Comparison of ENCODE assay signal across 25 cellular contexts in the genomic region with DNA sequence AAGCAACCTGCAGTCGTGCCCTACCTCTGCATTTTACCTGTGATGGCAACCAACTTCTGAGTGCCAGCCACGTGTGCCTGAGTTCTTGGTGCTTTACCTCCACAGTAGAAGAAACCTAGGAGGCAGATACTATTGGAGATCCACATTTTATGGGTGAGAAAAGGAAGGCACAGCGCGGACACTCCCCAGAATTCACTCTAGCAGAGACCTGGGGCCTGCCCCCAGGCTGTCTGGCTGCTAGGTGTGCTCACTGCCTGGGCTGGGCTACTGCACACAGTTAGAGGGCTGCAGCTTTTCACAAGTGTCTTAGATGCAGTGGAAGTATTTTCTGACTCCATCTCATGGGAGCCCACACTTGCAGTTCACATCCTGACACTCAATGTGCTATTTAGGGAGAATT.
"Had no signal": no experiment of that assay in that cellular context is flagged by ENCODE, and none has a peak within 500 bp of the region (broad histone marks: within the 10 kb centered on the region; RNA-seq: fewer than 3 reads in every experiment).

No MANE protein-coding gene starts in this region.

- H3K36me3 ChIP-seq: left lung, lower lobe of right lung, neural progenitor cell, ovary, right atrium auricular region, right lobe of liver, tibial nerve, uterus had no signal

- H3K4me1 ChIP-seq: left lung, lower lobe of right lung, right atrium auricular region, right lobe of liver, tibial nerve, uterus had no signal

- H3K4me3 ChIP-seq: left lung, lower lobe of right lung, neural progenitor cell, ovary, right atrium auricular region, right lobe of liver, smooth muscle cell, tibial nerve, uterus had no signal

- H3K9me3 Mint-ChIP-seq: nephron, neural progenitor cell had no signal

- H3K27me3 Mint-ChIP-seq: naive thymus-derived CD8-positive, alpha-beta T cell; stimulated activated memory B cell treated with anti-CD40 and anti-IgM and Interleukin-4, amounts not matched to agents 10 μg/mL and 1 μg/mL and 100 μg/mL, for 72 hours; stimulated activated naive CD8-positive, alpha-beta T cell treated with anti-CD3 and anti-CD28 coated beads, Interleukin-15, amount 100 ng/mL, for 72 hours had no signal

- ATAC-seq: left colon; left lung; lower lobe of right lung; naive thymus-derived CD8-positive, alpha-beta T cell; right lobe of liver; stimulated activated memory B cell treated with anti-CD40 and anti-IgM and Interleukin-4, amounts not matched to agents 10 μg/mL and 1 μg/mL and 100 μg/mL, for 72 hours; stimulated activated naive CD8-positive, alpha-beta T cell treated with anti-CD3 and anti-CD28 coated beads, Interleukin-15, amount 100 ng/mL, for 72 hours had no signal

- H3K36me3 Mint-ChIP-seq: naive thymus-derived CD8-positive, alpha-beta T cell; neural progenitor cell; stimulated activated memory B cell treated with anti-CD40 and anti-IgM and Interleukin-4, amounts not matched to agents 10 μg/mL and 1 μg/mL and 100 μg/mL, for 72 hours; type B pancreatic cell had no signal

- H3K4me2 ChIP-seq: neural progenitor cell, smooth muscle cell had no signal

- H3K9ac ChIP-seq: neural progenitor cell had no signal

- DNase-seq: kidney; left colon; left lung; lower lobe of right lung; mammary epithelial cell; mesenchymal stem cell; naive thymus-derived CD8-positive, alpha-beta T cell; ovary; right lobe of liver; stimulated activated CD4-positive, alpha-beta T cell treated with anti-CD3 and anti-CD28 coated beads, Interleukin-1b, Interleukin-23, amount 100 ng/mL, for 48 hours; stimulated activated CD4-positive, alpha-beta T cell treated with anti-CD3 and anti-CD28 coated beads, Interleukin-2, amount 100 ng/mL, for 48 hours; stimulated activated CD4-positive, alpha-beta T cell treated with anti-CD3 and anti-CD28 coated beads, Interleukin-4, amount 100 ng/mL, for 4 hours; stimulated activated CD8-positive, alpha-beta memory T cell treated with anti-CD3 and anti-CD28 coated beads, Interleukin-4, amount 100 ng/mL, for 48 hours; stimulated activated naive CD4-positive, alpha-beta T cell treated with Interleukin-2 at 50 U/mL for 16 hours; stimulated activated naive CD8-positive, alpha-beta T cell treated with anti-CD3 and anti-CD28 coated beads, Interleukin-15, amount 100 ng/mL, for 72 hours; substantia nigra; uterus had no signal

- H3K4me1 Mint-ChIP-seq: naive thymus-derived CD8-positive, alpha-beta T cell; nephron; neural progenitor cell; stimulated activated memory B cell treated with anti-CD40 and anti-IgM and Interleukin-4, amounts not matched to agents 10 μg/mL and 1 μg/mL and 100 μg/mL, for 72 hours; stimulated activated naive CD8-positive, alpha-beta T cell treated with anti-CD3 and anti-CD28 coated beads, Interleukin-15, amount 100 ng/mL, for 72 hours had no signal

- H3K4me3 Mint-ChIP-seq: naive thymus-derived CD8-positive, alpha-beta T cell; nephron; neural progenitor cell; stimulated activated memory B cell treated with anti-CD40 and anti-IgM and Interleukin-4, amounts not matched to agents 10 μg/mL and 1 μg/mL and 100 μg/mL, for 72 hours; stimulated activated naive CD8-positive, alpha-beta T cell treated with anti-CD3 and anti-CD28 coated beads, Interleukin-15, amount 100 ng/mL, for 72 hours; type B pancreatic cell had no signal

- H3K27ac Mint-ChIP-seq: naive thymus-derived CD8-positive, alpha-beta T cell; nephron; neural progenitor cell; progenitor cell of endocrine pancreas; stimulated activated memory B cell treated with anti-CD40 and anti-IgM and Interleukin-4, amounts not matched to agents 10 μg/mL and 1 μg/mL and 100 μg/mL, for 72 hours; stimulated activated naive CD8-positive, alpha-beta T cell treated with anti-CD3 and anti-CD28 coated beads, Interleukin-15, amount 100 ng/mL, for 72 hours; type B pancreatic cell had no signal

- H3K27ac ChIP-seq: left lung, lower lobe of right lung, neural progenitor cell, ovary, right atrium auricular region, right lobe of liver, tibial nerve, uterus had no signal

- H3K9me3 ChIP-seq: lower lobe of right lung, ovary, right atrium auricular region, right lobe of liver, tibial nerve, uterus had no signal

- H3K27me3 ChIP-seq: left lung, neural progenitor cell, ovary, right atrium auricular region, right lobe of liver, tibial nerve, uterus had no signal

- H2AFZ ChIP-seq: neural progenitor cell had no signal
